In the genomic region with DNA sequence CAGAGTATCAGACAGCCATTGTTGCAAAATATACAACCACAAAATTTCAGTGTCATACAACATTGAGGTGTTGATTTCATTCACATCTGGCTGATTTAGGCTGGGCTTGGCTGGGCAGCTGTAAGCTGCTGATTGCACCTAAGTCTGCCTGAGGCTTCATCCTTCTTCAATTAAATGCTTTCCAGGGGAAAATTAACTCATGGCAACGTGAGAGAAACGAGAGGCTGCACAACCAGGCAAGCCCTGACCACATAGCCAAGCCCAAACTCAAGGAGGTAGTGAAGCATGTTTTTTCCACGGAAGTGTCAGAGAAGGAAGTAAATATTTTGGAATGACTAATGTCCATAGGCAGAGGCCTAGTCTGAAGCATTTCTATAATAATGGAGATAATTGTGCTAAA, we compare ENCODE assay signal across 22 cellular contexts.
A peak's percentile ranks its signal among the peaks of the same experiment; 100 is the strongest.
DNase-seq lines count a peak whose midpoint lies in the region; ATAC-seq and TF ChIP-seq lines count a peak whose summit lies in the region.
"Had no signal": no experiment of that assay in that cellular context is flagged by ENCODE, and none has a peak within 500 bp of the region (broad histone marks: within the 10 kb centered on the region; RNA-seq: fewer than 3 reads in every experiment).

No MANE protein-coding gene starts in this region.

- no peak overlapping the region for H3K4me3 Mint-ChIP-seq in nephron progenitor cell
- H3K4me3 Mint-ChIP-seq: CD4-positive, alpha-beta T cell had no signal

- H3K27ac Mint-ChIP-seq in nephron progenitor cell, result no peak overlapping the region
- H3K27ac Mint-ChIP-seq: CD4-positive, alpha-beta T cell had no signal

- DNase-seq in NCI-H146 (lab: John Stamatoyannopoulos, UW) (peak; percentile 7), NCI-H146 treated with DMSO at 0.1 percent for 48 hours (lab: John Stamatoyannopoulos, UW; ENCODE audit: unreplicated experiment) (no peak), OCI-M1 (lab: John Stamatoyannopoulos, UW) (peak; percentile 58), foreskin keratinocyte (peak; percentile 49 to 64), nephron progenitor cell (no peak), DMS153 treated with DMSO at 0.1 percent for 48 hours (lab: John Stamatoyannopoulos, UW; ENCODE audit: unreplicated experiment) (no peak), GM20000 (ENCODE audit: low spot score) (no peak), NCI-H2081 treated with DMSO at 0.1 percent for 48 hours (lab: John Stamatoyannopoulos, UW) (no peak)
- DNase-seq: 8988T; Calu3; CD4-positive, alpha-beta T cell; DMS53; GM23248; HCEC 1CT; IMR-90; NCI-H1105; NCI-H187; NCI-H345; NCI-H524 treated with DMSO at 0.1 percent for 48 hours had no signal

- peaks cover 8% of the 10 kb centered on the region for H3K4me1 Mint-ChIP-seq in nephron progenitor cell

- peaks cover 6% of the 10 kb centered on the region for H3K4me1 ChIP-seq in foreskin keratinocyte
- H3K4me1 ChIP-seq: SJSA1 had no signal

- H3K27me3 ChIP-seq in foreskin keratinocyte, result peaks cover 6% of the 10 kb centered on the region
- H3K27me3 ChIP-seq: SJSA1 had no signal

- no peaks in the 10 kb centered on the region for H3K27me3 Mint-ChIP-seq in nephron progenitor cell (ENCODE audit: low read depth, poor library complexity)
- H3K27me3 Mint-ChIP-seq: CD4-positive, alpha-beta T cell had no signal

- H3K36me3 Mint-ChIP-seq in nephron progenitor cell (ENCODE audit: low read depth), result no peaks in the 10 kb centered on the region

- H3K9me3 Mint-ChIP-seq in nephron progenitor cell, result no peaks in the 10 kb centered on the region
- H3K9me3 Mint-ChIP-seq: CD4-positive, alpha-beta T cell had no signal

- ATAC-seq in foreskin keratinocyte, result peak; percentile 62
- ATAC-seq: Panc1 had no signal

- H3K27ac ChIP-seq in foreskin keratinocyte, result no peak overlapping the region
- H3K27ac ChIP-seq: GM23248, HL-60, SJSA1 had no signal

- TF ChIP-seq CTCF in foreskin keratinocyte (conservative IDR thresholded peaks at IDR 0.05) (no peak), nephron progenitor cell (IDR thresholded peaks at IDR 0.05) (no peak), GM20000 (IDR thresholded peaks at IDR 0.05; ENCODE audit: extremely low read depth, missing control alignments) (no peak)

Comparison
In these comparisons a context has a peak if more than half of its experiments do, and no peak if none do; other contexts are left out.
1. DNase-seq: peak in NCI-H146 (single experiment), OCI-M1 (single experiment) and foreskin keratinocyte (2 of 2); none in NCI-H146 treated with DMSO at 0.1 percent for 48 hours (single experiment), nephron progenitor cell (single experiment), DMS153 treated with DMSO at 0.1 percent for 48 hours (single experiment), GM20000 (single experiment) and NCI-H2081 treated with DMSO at 0.1 percent for 48 hours (single experiment).